Comparison of ENCODE assay signal across 12 cellular contexts in the genomic region with DNA sequence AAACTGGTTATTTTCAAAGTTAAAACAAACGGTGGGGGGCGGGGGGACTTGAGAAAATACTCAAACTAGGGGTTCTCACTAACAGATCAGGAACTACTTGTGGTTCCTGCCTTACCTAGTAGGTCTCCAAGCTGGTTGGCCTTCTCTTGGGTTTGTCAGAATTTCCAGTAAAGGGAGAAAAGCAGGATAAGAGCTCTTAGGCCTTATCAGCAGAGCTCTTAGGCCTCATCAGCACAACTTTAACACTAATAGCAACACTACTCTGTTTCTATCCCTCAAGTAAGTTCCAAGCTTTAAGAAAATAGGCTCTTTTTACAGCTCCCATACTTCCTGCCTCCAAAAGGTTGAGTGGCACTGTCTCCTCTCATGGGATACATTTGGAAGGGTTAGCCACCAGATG. TPM values are rescaled to one million over a fixed set of nuclear protein-coding genes. Genes with fewer than 3 reads are reported as not detected.
DNase-seq lines count a peak whose midpoint lies in the region; ATAC-seq and TF ChIP-seq lines count a peak whose summit lies in the region.
"Had no signal": no experiment of that assay in that cellular context is flagged by ENCODE, and none has a peak within 500 bp of the region (broad histone marks: within the 10 kb centered on the region; RNA-seq: fewer than 3 reads in every experiment).

No MANE protein-coding gene starts in this region.

- DNase-seq in stimulated activated naive CD8-positive, alpha-beta T cell treated with anti-CD3 and anti-CD28 coated beads, Interleukin-15, amount 100 ng/mL, for 72 hours, result no peak
- DNase-seq in activated T-helper 2 cell treated with anti-CD3 and anti-CD28 coated beads, Interferon-gamma antibody, Interleukin-2, Interleukin-4, amounts not matched to agents 10 μg/mL and 5 μg/mL and 100 μg/mL, durations not matched to agents 14 hours and 24 hours and 36 hours (ENCODE audit: low spot score), result no peak
- DNase-seq in memory B cell (ENCODE audit: low spot score in 2 of 2) (no peak), uterus (no peak), COLO829 (ENCODE audit: low spot score) (no peak)
- DNase-seq: colonic mucosa, NCI-H2081 treated with DMSO at 0.1 percent for 48 hours, SHP77 treated with DMSO at 0.1 percent for 48 hours had no signal

- peaks cover 19% of the 10 kb centered on the region for H3K36me3 Mint-ChIP-seq in stimulated activated naive CD8-positive, alpha-beta T cell treated with anti-CD3 and anti-CD28 coated beads, Interleukin-15, Interleukin-2, amounts not matched to agents 100 ng/mL and 50 ng/mL, for 24 hours (ENCODE audit: low read depth)
- H3K36me3 Mint-ChIP-seq in activated T-helper 2 cell treated with anti-CD3 and anti-CD28 coated beads, Interferon-gamma antibody, Interleukin-2, Interleukin-4, amounts not matched to agents 10 μg/mL and 5 μg/mL and 100 μg/mL, durations not matched to agents 14 hours and 24 hours and 36 hours (ENCODE audit: low read depth), result peaks cover 47% of the 10 kb centered on the region
- peaks cover 5% of the 10 kb centered on the region for H3K36me3 Mint-ChIP-seq in memory B cell

- no peak for ATAC-seq in stimulated activated naive CD8-positive, alpha-beta T cell treated with anti-CD3 and anti-CD28 coated beads, Interleukin-15, amount 100 ng/mL, for 72 hours
- no peak for ATAC-seq in memory B cell (ENCODE audit: low read depth)
- ATAC-seq in HG02588 (IDR thresholded peaks at IDR 0.05; ENCODE audit: unreplicated experiment), result no peak
- no peak for ATAC-seq in HG03565 (IDR thresholded peaks at IDR 0.05; ENCODE audit: unreplicated experiment)

- H3K9me3 Mint-ChIP-seq in stimulated activated naive CD8-positive, alpha-beta T cell treated with anti-CD3 and anti-CD28 coated beads, Interleukin-15, Interleukin-2, amounts not matched to agents 100 ng/mL and 50 ng/mL, for 24 hours, result no peaks in the 10 kb centered on the region
- H3K9me3 Mint-ChIP-seq in stimulated activated naive CD8-positive, alpha-beta T cell treated with anti-CD3 and anti-CD28 coated beads, Interleukin-15, amount 100 ng/mL, for 72 hours, result no peaks in the 10 kb centered on the region
- H3K9me3 Mint-ChIP-seq in activated T-helper 2 cell treated with anti-CD3 and anti-CD28 coated beads, Interferon-gamma antibody, Interleukin-2, Interleukin-4, amounts not matched to agents 10 μg/mL and 5 μg/mL and 100 μg/mL, durations not matched to agents 14 hours and 24 hours and 36 hours, result no peaks in the 10 kb centered on the region
- no peaks in the 10 kb centered on the region for H3K9me3 Mint-ChIP-seq in memory B cell

- peak overlapping the region; percentile 25 to 57 for H3K27ac ChIP-seq in uterus
- H3K27ac ChIP-seq: C4-2B, colonic mucosa had no signal

- no peak for TF ChIP-seq POLR2A in uterus (IDR thresholded peaks at IDR 0.05)

- no peak for TF ChIP-seq CTCF in uterus (IDR thresholded peaks at IDR 0.05)

- H3K27me3 Mint-ChIP-seq in stimulated activated naive CD8-positive, alpha-beta T cell treated with anti-CD3 and anti-CD28 coated beads, Interleukin-15, Interleukin-2, amounts not matched to agents 100 ng/mL and 50 ng/mL, for 24 hours, result no peaks in the 10 kb centered on the region
- no peaks in the 10 kb centered on the region for H3K27me3 Mint-ChIP-seq in stimulated activated naive CD8-positive, alpha-beta T cell treated with anti-CD3 and anti-CD28 coated beads, Interleukin-15, amount 100 ng/mL, for 72 hours
- no peaks in the 10 kb centered on the region for H3K27me3 Mint-ChIP-seq in activated T-helper 2 cell treated with anti-CD3 and anti-CD28 coated beads, Interferon-gamma antibody, Interleukin-2, Interleukin-4, amounts not matched to agents 10 μg/mL and 5 μg/mL and 100 μg/mL, durations not matched to agents 14 hours and 24 hours and 36 hours (ENCODE audit: low read depth)
- H3K27me3 Mint-ChIP-seq in memory B cell, result no peaks in the 10 kb centered on the region

- H3K27ac Mint-ChIP-seq in stimulated activated naive CD8-positive, alpha-beta T cell treated with anti-CD3 and anti-CD28 coated beads, Interleukin-15, Interleukin-2, amounts not matched to agents 100 ng/mL and 50 ng/mL, for 24 hours, result peak overlapping the region; percentile 69
- H3K27ac Mint-ChIP-seq in stimulated activated naive CD8-positive, alpha-beta T cell treated with anti-CD3 and anti-CD28 coated beads, Interleukin-15, amount 100 ng/mL, for 72 hours, result no peak overlapping the region
- peak overlapping the region; percentile 63 for H3K27ac Mint-ChIP-seq in activated T-helper 2 cell treated with anti-CD3 and anti-CD28 coated beads, Interferon-gamma antibody, Interleukin-2, Interleukin-4, amounts not matched to agents 10 μg/mL and 5 μg/mL and 100 μg/mL, durations not matched to agents 14 hours and 24 hours and 36 hours
- peak overlapping the region; percentile 90 for H3K27ac Mint-ChIP-seq in memory B cell

- H3K36me3 ChIP-seq in uterus, result no peaks in the 10 kb centered on the region
- H3K36me3 ChIP-seq: colonic mucosa had no signal

- H3K9me3 ChIP-seq in uterus, result no peaks in the 10 kb centered on the region
- H3K9me3 ChIP-seq: colonic mucosa had no signal

- H3K4me1 ChIP-seq in uterus, result peaks cover 5 to 7% of the 10 kb centered on the region in 2 donors

- no peaks in the 10 kb centered on the region for H3K27me3 ChIP-seq in uterus
- H3K27me3 ChIP-seq: colonic mucosa had no signal

- intact Hi-C loops in activated T-helper 2 cell treated with anti-CD3 and anti-CD28 coated beads, Interferon-gamma antibody, Interleukin-2, Interleukin-4, amounts not matched to agents 10 μg/mL and 5 μg/mL and 100 μg/mL, durations not matched to agents 14 hours and 24 hours and 36 hours (cut with micrococcal nuclease), result no loop called here
- intact Hi-C loops in uterus (cut with DNase I; ENCODE audit: low total_unique reads), result no loop called here

- H3K4me1 Mint-ChIP-seq in stimulated activated naive CD8-positive, alpha-beta T cell treated with anti-CD3 and anti-CD28 coated beads, Interleukin-15, Interleukin-2, amounts not matched to agents 100 ng/mL and 50 ng/mL, for 24 hours (ENCODE audit: low read depth), result peaks cover 75% of the 10 kb centered on the region
- peaks cover 64% of the 10 kb centered on the region for H3K4me1 Mint-ChIP-seq in stimulated activated naive CD8-positive, alpha-beta T cell treated with anti-CD3 and anti-CD28 coated beads, Interleukin-15, amount 100 ng/mL, for 72 hours
- H3K4me1 Mint-ChIP-seq in activated T-helper 2 cell treated with anti-CD3 and anti-CD28 coated beads, Interferon-gamma antibody, Interleukin-2, Interleukin-4, amounts not matched to agents 10 μg/mL and 5 μg/mL and 100 μg/mL, durations not matched to agents 14 hours and 24 hours and 36 hours (ENCODE audit: low read depth), result peaks cover 68% of the 10 kb centered on the region
- H3K4me1 Mint-ChIP-seq in memory B cell, result peaks cover 49% of the 10 kb centered on the region

- H3K4me3 ChIP-seq in uterus, result no peak overlapping the region
- H3K4me3 ChIP-seq: colonic mucosa had no signal

- no peak overlapping the region for H3K4me3 Mint-ChIP-seq in stimulated activated naive CD8-positive, alpha-beta T cell treated with anti-CD3 and anti-CD28 coated beads, Interleukin-15, Interleukin-2, amounts not matched to agents 100 ng/mL and 50 ng/mL, for 24 hours
- H3K4me3 Mint-ChIP-seq in stimulated activated naive CD8-positive, alpha-beta T cell treated with anti-CD3 and anti-CD28 coated beads, Interleukin-15, amount 100 ng/mL, for 72 hours, result peak overlapping the region in 1 of 2 donors; percentile 58
- H3K4me3 Mint-ChIP-seq in activated T-helper 2 cell treated with anti-CD3 and anti-CD28 coated beads, Interferon-gamma antibody, Interleukin-2, Interleukin-4, amounts not matched to agents 10 μg/mL and 5 μg/mL and 100 μg/mL, durations not matched to agents 14 hours and 24 hours and 36 hours (ENCODE audit: low read depth), result no peak overlapping the region
- H3K4me3 Mint-ChIP-seq in memory B cell, result no peak overlapping the region

RNA-seq across cellular contexts. Expression of gene FBXO11, which starts 6.4 kb away (rescaled TPM):
- total RNA-seq in activated T-helper 2 cell treated with anti-CD3 and anti-CD28 coated beads, Interferon-gamma antibody, Interleukin-2, Interleukin-4, amounts not matched to agents 10 μg/mL and 5 μg/mL and 100 μg/mL, durations not matched to agents 14 hours and 24 hours and 36 hours, result 57.9 and 58.6 TPM in 2 replicates
- total RNA-seq in uterus, result 100 to 1,000 TPM in 2 of 4 donors, 10 to 100 TPM in 2; 27.4 to 140 (median 67.3) TPM

Comparison
In these comparisons a context has a peak if more than half of its experiments do, and no peak if none do; other contexts are left out.
1. H3K27ac Mint-ChIP-seq: peak in stimulated activated naive CD8-positive, alpha-beta T cell treated with anti-CD3 and anti-CD28 coated beads, Interleukin-15, Interleukin-2, amounts not matched to agents 100 ng/mL and 50 ng/mL, for 24 hours (single experiment), activated T-helper 2 cell treated with anti-CD3 and anti-CD28 coated beads, Interferon-gamma antibody, Interleukin-2, Interleukin-4, amounts not matched to agents 10 μg/mL and 5 μg/mL and 100 μg/mL, durations not matched to agents 14 hours and 24 hours and 36 hours (single experiment) and memory B cell (single experiment); none in stimulated activated naive CD8-positive, alpha-beta T cell treated with anti-CD3 and anti-CD28 coated beads, Interleukin-15, amount 100 ng/mL, for 72 hours (0 of 2).